Comparison of ENCODE assay signal across 19 cellular contexts in the genomic region with DNA sequence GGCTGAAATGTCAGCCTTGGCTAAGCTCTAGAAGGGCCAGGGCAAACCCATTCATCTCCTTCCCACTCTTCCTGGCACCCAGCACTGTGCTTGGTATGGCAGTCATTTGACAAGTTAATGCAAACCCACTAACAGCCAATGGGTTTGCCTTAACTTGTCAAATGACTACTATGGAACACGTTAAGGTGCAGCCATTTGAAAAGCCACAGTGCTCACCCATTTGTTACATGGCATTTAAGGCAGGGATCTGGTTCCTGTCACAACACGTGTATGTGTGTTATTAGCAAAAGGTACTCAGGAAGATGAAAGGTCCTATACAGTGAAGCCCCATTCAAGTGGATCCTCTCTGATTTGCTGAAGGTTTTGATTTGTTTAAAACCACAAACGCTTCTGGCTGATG. TPM values are rescaled to one million over a fixed set of nuclear protein-coding genes. Genes with fewer than 3 reads are reported as not detected.
DNase-seq lines count a peak whose midpoint lies in the region; ATAC-seq and TF ChIP-seq lines count a peak whose summit lies in the region.
"Had no signal": no experiment of that assay in that cellular context is flagged by ENCODE, and none has a peak within 500 bp of the region (broad histone marks: within the 10 kb centered on the region; RNA-seq: fewer than 3 reads in every experiment).

No MANE protein-coding gene starts in this region.

- H3K27ac ChIP-seq in WERI-Rb-1 = peak overlapping the region; percentile 5; the same call in 1 of the 2 replicates
- H3K27ac ChIP-seq: A549, HL-60, KMS-11 had no signal

- no peaks in the 10 kb centered on the region for H3K36me3 Mint-ChIP-seq in activated CD4-positive, alpha-beta T cell treated with anti-CD3 and anti-CD28 coated beads, Interleukin-2, amount 10 ng/mL, durations not matched to agents 24 days and 14 days (ENCODE audit: low read depth)
- H3K36me3 Mint-ChIP-seq in naive B cell = no peaks in the 10 kb centered on the region

- no peak overlapping the region for H3K27ac Mint-ChIP-seq in activated CD4-positive, alpha-beta T cell treated with anti-CD3 and anti-CD28 coated beads, Interleukin-2, amount 10 ng/mL, durations not matched to agents 24 days and 14 days
- H3K27ac Mint-ChIP-seq in naive B cell = no peak overlapping the region

- H3K4me3 ChIP-seq in WERI-Rb-1 (ENCODE audit: low read depth, low read length) = no peak overlapping the region
- H3K4me3 ChIP-seq: A549, HAP-1 had no signal

- peak; percentile 45 for DNase-seq in activated CD4-positive, alpha-beta T cell treated with anti-CD3 and anti-CD28 coated beads, Interleukin-2, amount 10 ng/mL, durations not matched to agents 24 days and 14 days
- DNase-seq in activated CD4-positive, alpha-beta T cell treated with anti-CD3 and anti-CD28 coated beads, Interleukin-2, amount 50 U/mL, for 4 hours = no peak
- no peak for DNase-seq in WERI-Rb-1
- DNase-seq in naive B cell = no peak
- no peak for DNase-seq in CD1c-positive myeloid dendritic cell (ENCODE audit: extremely low spot score)
- no peak for DNase-seq in AG20443 (ENCODE audit: low spot score)
- DNase-seq: C1 segment of cervical spinal cord, GDM1, NCI-H2029 treated with DMSO at 0.1 percent for 48 hours, NCI-H2227 treated with DMSO at 0.1 percent for 48 hours, NCI-H526 treated with DMSO at 0.1 percent for 48 hours, Right ventricle myocardium superior, SW 1271 had no signal

- H3K27me3 ChIP-seq in WERI-Rb-1 (ENCODE audit: insufficient read depth, low read depth, severe bottlenecking) = no peaks in the 10 kb centered on the region

- H3K36me3 ChIP-seq in WERI-Rb-1 = peaks cover 65% of the 10 kb centered on the region
- H3K36me3 ChIP-seq: HAP-1 had no signal

- ATAC-seq in naive B cell (ENCODE audit: low read depth in 2 of 2) (no peak), HG03108 (IDR thresholded peaks at IDR 0.05; ENCODE audit: unreplicated experiment) (no peak)

- peaks cover 46% of the 10 kb centered on the region for H3K27me3 Mint-ChIP-seq in activated CD4-positive, alpha-beta T cell treated with anti-CD3 and anti-CD28 coated beads, Interleukin-2, amount 10 ng/mL, durations not matched to agents 24 days and 14 days
- H3K27me3 Mint-ChIP-seq in naive B cell = peaks cover 30 to 55% (median 52%) of the 10 kb centered on the region in 3 donors

- intact Hi-C loops in activated CD4-positive, alpha-beta T cell treated with anti-CD3 and anti-CD28 coated beads, Interleukin-2, amount 10 ng/mL, durations not matched to agents 24 days and 14 days (cut with micrococcal nuclease) = no loop called here

- H3K9me3 ChIP-seq in WERI-Rb-1 (ENCODE audit: severe bottlenecking) = no peaks in the 10 kb centered on the region
- H3K9me3 ChIP-seq: A549, HAP-1 had no signal

- no peaks in the 10 kb centered on the region for H3K4me1 Mint-ChIP-seq in activated CD4-positive, alpha-beta T cell treated with anti-CD3 and anti-CD28 coated beads, Interleukin-2, amount 10 ng/mL, durations not matched to agents 24 days and 14 days
- H3K4me1 Mint-ChIP-seq in naive B cell = peaks cover 36 to 55% (median 52%) of the 10 kb centered on the region in 3 donors

- H3K9me3 Mint-ChIP-seq in activated CD4-positive, alpha-beta T cell treated with anti-CD3 and anti-CD28 coated beads, Interleukin-2, amount 10 ng/mL, durations not matched to agents 24 days and 14 days = no peaks in the 10 kb centered on the region
- peaks cover 0 to 5% (median 2%) of the 10 kb centered on the region in 7 donors for H3K9me3 Mint-ChIP-seq in naive B cell

- TF ChIP-seq CTCF in WERI-Rb-1 (IDR thresholded peaks at IDR 0.05; ENCODE audit: low read depth, low read length) = no peak

- H3K4me3 Mint-ChIP-seq in activated CD4-positive, alpha-beta T cell treated with anti-CD3 and anti-CD28 coated beads, Interleukin-2, amount 10 ng/mL, durations not matched to agents 24 days and 14 days = no peak overlapping the region
- H3K4me3 Mint-ChIP-seq in naive B cell = peak overlapping the region in 6 of 8 donors; percentile 4 to 75 (median 43)

RNA-seq across cellular contexts. Expression of a gene that starts 7.2 kb away (rescaled TPM):
- total RNA-seq in activated CD4-positive, alpha-beta T cell treated with anti-CD3 and anti-CD28 coated beads, Interleukin-2, amount 10 ng/mL, durations not matched to agents 24 days and 14 days = not detected in 2 replicates
- 1 to 10 TPM in 3 of 6 donors, under 1 TPM in 2, not detected in 1; 0.49 to 3.5 (median 1.3) TPM for polyA plus RNA-seq in naive B cell (ENCODE audit: low read depth in 6 of 6)
- total RNA-seq: M059J had no signal
